8 cellular contexts compared by ENCODE assay signal in the genomic region with DNA sequence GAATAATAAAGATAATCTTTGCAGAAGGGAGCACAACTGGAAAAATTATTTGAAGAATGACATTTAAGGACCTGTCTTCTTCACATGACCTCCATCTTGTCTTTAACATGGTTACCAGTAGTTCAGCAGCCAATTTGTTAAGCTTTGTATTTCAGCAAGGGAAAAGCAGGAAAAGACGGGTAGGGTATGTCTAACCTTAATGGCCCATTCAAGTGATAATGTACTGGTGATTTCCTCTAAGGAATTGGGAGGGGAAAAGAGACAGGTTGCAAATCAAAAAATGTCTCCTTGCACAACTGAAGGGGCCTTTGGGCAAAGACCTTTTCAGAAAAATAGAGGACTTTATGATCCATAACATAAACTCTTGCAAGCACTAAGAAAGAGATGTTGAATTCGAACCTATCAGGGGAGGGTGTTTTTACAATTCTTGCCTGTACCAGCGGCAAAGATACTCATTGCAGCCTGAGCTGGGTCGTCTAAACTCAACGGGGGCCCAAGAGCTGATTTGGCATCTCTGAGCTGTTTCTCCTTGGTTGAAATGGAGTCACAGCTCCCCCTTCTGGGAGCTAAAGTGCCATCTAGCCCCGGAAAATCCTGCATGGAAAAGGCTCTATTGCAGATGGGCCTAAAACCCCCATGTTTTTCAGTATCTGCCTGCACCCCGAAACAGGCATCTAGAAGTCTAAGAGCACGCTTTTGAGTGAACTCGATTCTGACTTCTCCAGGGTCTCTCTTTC. TPM values are rescaled to one million over a fixed set of nuclear protein-coding genes. Genes with fewer than 3 reads are reported as not detected.
DNase-seq lines count a peak whose midpoint lies in the region; ATAC-seq and TF ChIP-seq lines count a peak whose summit lies in the region.

No MANE protein-coding gene starts in this region.

- H3K4me1 Mint-ChIP-seq in chondrocyte (ENCODE audit: low read depth), result peaks cover 13% of the 10 kb centered on the region
- peaks cover 60% of the 10 kb centered on the region for H3K4me1 Mint-ChIP-seq in nephron progenitor cell
- H3K4me1 Mint-ChIP-seq in T-cell, result no peaks in the 10 kb centered on the region
- H3K4me1 Mint-ChIP-seq in stimulated activated memory B cell treated with anti-CD40 and anti-IgM and Interleukin-4, amounts not matched to agents 10 μg/mL and 1 μg/mL and 100 μg/mL, for 72 hours, result peaks cover 6% of the 10 kb centered on the region

- H3K27ac Mint-ChIP-seq in chondrocyte (ENCODE audit: unreplicated experiment) (no peak overlapping the region), nephron progenitor cell (no peak overlapping the region), T-cell (no peak overlapping the region)
- H3K27ac Mint-ChIP-seq in stimulated activated memory B cell treated with anti-CD40 and anti-IgM and Interleukin-4, amounts not matched to agents 10 μg/mL and 1 μg/mL and 100 μg/mL, for 72 hours, result no peak overlapping the region

- H3K36me3 Mint-ChIP-seq in chondrocyte (ENCODE audit: low read depth) (no peaks in the 10 kb centered on the region), nephron progenitor cell (ENCODE audit: low read depth) (no peaks in the 10 kb centered on the region), T-cell (no peaks in the 10 kb centered on the region)
- no peaks in the 10 kb centered on the region for H3K36me3 Mint-ChIP-seq in stimulated activated memory B cell treated with anti-CD40 and anti-IgM and Interleukin-4, amounts not matched to agents 10 μg/mL and 1 μg/mL and 100 μg/mL, for 72 hours

- WGBS in heart right ventricle, 2 donors, result 9% methylated on average over 9 of the region's 9 CpGs
- 11% methylated on average over 9 of the region's 9 CpGs for WGBS in right cardiac atrium

- intact Hi-C loops in heart right ventricle (cut with DNase I) (loop anchor here in 8 of 10 donors (1.0 to 10.0 kb wide), 6 partner anchors 531 to 1721 kb away; no protein-coding TSS in a partner anchor), right cardiac atrium (cut with DNase I) (loop anchor here in 2 of 4 donors (2.0 to 5.0 kb wide), 2 partner anchors 535 to 538 kb away; no protein-coding TSS in a partner anchor)

- H3K9me3 ChIP-seq in heart right ventricle (no peaks in the 10 kb centered on the region), right cardiac atrium (ENCODE audit: control insufficient read depth, low read length) (no peaks in the 10 kb centered on the region)

- H3K9me3 Mint-ChIP-seq in chondrocyte (ENCODE audit: low read depth), result no peaks in the 10 kb centered on the region
- H3K9me3 Mint-ChIP-seq in nephron progenitor cell, result no peaks in the 10 kb centered on the region
- peaks cover 6 to 29% (median 14%) of the 10 kb centered on the region in 3 donors for H3K9me3 Mint-ChIP-seq in T-cell
- peaks cover 1% of the 10 kb centered on the region for H3K9me3 Mint-ChIP-seq in stimulated activated memory B cell treated with anti-CD40 and anti-IgM and Interleukin-4, amounts not matched to agents 10 μg/mL and 1 μg/mL and 100 μg/mL, for 72 hours

- POLR2A ChIA-PET in T-cell (lab: Charles Lee), result no interaction called here

- peaks cover 0 to 16% (median 5%) of the 10 kb centered on the region in 9 donors for H3K4me1 ChIP-seq in heart right ventricle
- H3K4me1 ChIP-seq in right cardiac atrium (ENCODE audit: control insufficient read depth, insufficient read depth, low read length), result no peaks in the 10 kb centered on the region

- H3K27ac ChIP-seq in heart right ventricle (no peak overlapping the region), right cardiac atrium (ENCODE audit: low read length) (no peak overlapping the region)

- H3K4me3 ChIP-seq in heart right ventricle (no peak overlapping the region), right cardiac atrium (ENCODE audit: low read length) (no peak overlapping the region)

- ATAC-seq in heart right ventricle (no peak), right cardiac atrium (no peak), T-cell (replicated peaks in 1 of 4) (no peak), HG03139 (IDR thresholded peaks at IDR 0.05; ENCODE audit: unreplicated experiment) (no peak)
- no peak for ATAC-seq in stimulated activated memory B cell treated with anti-CD40 and anti-IgM and Interleukin-4, amounts not matched to agents 10 μg/mL and 1 μg/mL and 100 μg/mL, for 72 hours

- peaks cover 5 to 44% (median 34%) of the 10 kb centered on the region in 7 donors for H3K27me3 ChIP-seq in heart right ventricle
- H3K27me3 ChIP-seq in right cardiac atrium (ENCODE audit: control insufficient read depth, insufficient read depth), result no peaks in the 10 kb centered on the region

- TF ChIP-seq CTCF in heart right ventricle (IDR thresholded peaks at IDR 0.05) (peak in 8 of 9 donors; percentile 10 to 64 (median 53)), chondrocyte (IDR thresholded peaks at IDR 0.05) (peak; percentile 79), nephron progenitor cell (IDR thresholded peaks at IDR 0.05) (peak; percentile 74)

- H3K4me3 Mint-ChIP-seq in chondrocyte (ENCODE audit: unreplicated experiment), result no peak overlapping the region
- peak overlapping the region; percentile 46 for H3K4me3 Mint-ChIP-seq in nephron progenitor cell
- H3K4me3 Mint-ChIP-seq in T-cell, result no peak overlapping the region
- no peak overlapping the region for H3K4me3 Mint-ChIP-seq in stimulated activated memory B cell treated with anti-CD40 and anti-IgM and Interleukin-4, amounts not matched to agents 10 μg/mL and 1 μg/mL and 100 μg/mL, for 72 hours

- H3K36me3 ChIP-seq in heart right ventricle, result no peaks in the 10 kb centered on the region

- CTCF ChIA-PET in T-cell (lab: Charles Lee), result interaction anchor here in 1 of 2 donors (0.6 kb wide), 1 partner anchor 197 kb away, joined by 4 read pairs; no protein-coding TSS in a partner anchor

- H3K27me3 Mint-ChIP-seq in chondrocyte (ENCODE audit: low read depth), result peaks cover 39% of the 10 kb centered on the region
- H3K27me3 Mint-ChIP-seq in nephron progenitor cell (ENCODE audit: low read depth, poor library complexity), result peaks cover 54% of the 10 kb centered on the region
- peaks cover 27 to 28% of the 10 kb centered on the region in 2 donors for H3K27me3 Mint-ChIP-seq in T-cell
- H3K27me3 Mint-ChIP-seq in stimulated activated memory B cell treated with anti-CD40 and anti-IgM and Interleukin-4, amounts not matched to agents 10 μg/mL and 1 μg/mL and 100 μg/mL, for 72 hours, result peaks cover 31% of the 10 kb centered on the region

- peak in 1 of 2 donors; percentile 14 for DNase-seq in heart right ventricle
- DNase-seq in right cardiac atrium, result no peak
- peak; percentile 55 for DNase-seq in NCI-H2196 (lab: John Stamatoyannopoulos, UW; ENCODE audit: unreplicated experiment)
- DNase-seq in chondrocyte (ENCODE audit: low spot score), result no peak
- peak; percentile 68 for DNase-seq in nephron progenitor cell
- no peak for DNase-seq in T-cell

RNA-seq across cellular contexts. Expression of gene BRINP1, which starts 3.8 kb away (rescaled TPM):
- 1 to 10 TPM in 3 of 10 donors, under 1 TPM in 7; 0.08 to 4.0 (median 0.37) TPM for total RNA-seq in heart right ventricle
- polyA plus RNA-seq in heart right ventricle, result under 1 TPM; 0.03 to 0.29 TPM
- 1 to 10 TPM in 3 of 4 donors, under 1 TPM in 1; 0.93 to 1.6 (median 1.1) TPM for total RNA-seq in right cardiac atrium
- 0.63 TPM for polyA plus RNA-seq in right cardiac atrium
- 0.07 to 0.22 TPM in 2 of 3 replicates, not detected in the other for total RNA-seq in chondrocyte
- total RNA-seq in T-cell, result not detected

Comparison
In these comparisons a context has a peak if more than half of its experiments do, and no peak if none do; other contexts are left out.
1. DNase-seq: peak in NCI-H2196 (single experiment) and nephron progenitor cell (single experiment); none in right cardiac atrium (0 of 3), chondrocyte (single experiment) and T-cell (0 of 34).
2. Peak in every context shown above with its lines, with median percentiles within 50 percentile points of each other: CTCF ChIP-seq.